In genomic region chr10:132098539-132099421, GRCh38 we compare ENCODE assay signal across 29 cellular contexts. TPM values are rescaled to one million over a fixed set of nuclear protein-coding genes. Genes with fewer than 3 reads are reported as not detected.
DNase-seq lines count a peak whose midpoint lies in the region; ATAC-seq and TF ChIP-seq lines count a peak whose summit lies in the region.
"Had no signal": no experiment of that assay in that cellular context is flagged by ENCODE, and none has a peak within 500 bp of the region (broad histone marks: within the 10 kb centered on the region; RNA-seq: fewer than 3 reads in every experiment).

No MANE protein-coding gene starts in this region.

- peaks cover 9% of the 10 kb centered on the region for H3K4me1 Mint-ChIP-seq in activated CD4-positive, alpha-beta T cell treated with anti-CD3 and anti-CD28 coated beads, Interleukin-2, amount 10 ng/mL, durations not matched to agents 7 days and 5 days
- H3K4me1 Mint-ChIP-seq: central memory CD8-positive, alpha-beta T cell had no signal

- CTCF ChIA-PET in activated CD4-positive, alpha-beta T cell treated with anti-CD3 and anti-CD28 coated beads, Interleukin-2, amount 10 ng/mL, durations not matched to agents 7 days and 5 days (lab: Charles Lee) = interaction anchor here (1.5 kb wide), 1 partner anchor 14 kb away, joined by 3 read pairs; no protein-coding TSS in a partner anchor

- no peak overlapping the region for H3K27ac ChIP-seq in spleen
- H3K27ac ChIP-seq: 22Rv1, neutrophil, prostate gland, sigmoid colon, tibial nerve had no signal

- H3K4me3 Mint-ChIP-seq in activated CD4-positive, alpha-beta T cell treated with anti-CD3 and anti-CD28 coated beads, Interleukin-2, amount 10 ng/mL, durations not matched to agents 7 days and 5 days = no peak overlapping the region
- H3K4me3 Mint-ChIP-seq: activated T-cell treated with anti-CD3 and anti-CD28 coated beads, Interleukin-2, amount 50 U/mL, for 24 hours; CD4-positive, alpha-beta T cell; central memory CD8-positive, alpha-beta T cell; dendritic cell treated with granulocyte-macrophage colony-stimulating factor and Interleukin-4, amounts not matched to agents 40 ng/mL and 50 ng/mL, for 4 days; naive thymus-derived CD4-positive, alpha-beta T cell had no signal

- no peak for TF ChIP-seq POLR2A in spleen (IDR thresholded peaks at IDR 0.05)

- H3K27me3 Mint-ChIP-seq in activated CD4-positive, alpha-beta T cell treated with anti-CD3 and anti-CD28 coated beads, Interleukin-2, amount 10 ng/mL, durations not matched to agents 7 days and 5 days = peaks cover 6% of the 10 kb centered on the region

- intact Hi-C loops in spleen (cut with DNase I; ENCODE audit: low total_unique reads) = no loop called here

- no peaks in the 10 kb centered on the region for H3K36me3 ChIP-seq in spleen
- H3K36me3 ChIP-seq: MG63, neutrophil, prostate gland, sigmoid colon, tibial nerve had no signal

- DNase-seq in activated CD4-positive, alpha-beta T cell treated with anti-CD3 and anti-CD28 coated beads, Interleukin-2, amount 10 ng/mL, durations not matched to agents 7 days and 5 days = no peak
- no peak for DNase-seq in activated CD4-positive, alpha-beta T cell treated with anti-CD3 and anti-CD28 coated beads, Interleukin-2, amount 50 U/mL, for 1 hour
- DNase-seq in EH (ENCODE audit: low read depth) = peak; percentile 13
- peak; percentile 61 for DNase-seq in islet precursor cell
- DNase-seq in spleen = peak; percentile 57
- DNase-seq in NCI-H774 (lab: John Stamatoyannopoulos, UW) = no peak
- DNase-seq: activated CD4-positive, CD25-positive, alpha-beta regulatory T cell treated with anti-CD3 and anti-CD28 coated beads, Interleukin-2, amount 50 U/mL, for 72 hours; activated effector memory CD4-positive, alpha-beta T cell treated with anti-CD3 and anti-CD28 coated beads, Interleukin-2, amount 50 U/mL, for 16 hours; activated T-cell treated with anti-CD3 and anti-CD28 coated beads, Interleukin-2, amount 50 U/mL, for 24 hours; CD4-positive, alpha-beta T cell; KG1; MG63; midbrain; naive thymus-derived CD4-positive, alpha-beta T cell; NCI-H1930; NCI-H524; NK-92 treated with Interleukin-12 subunit alpha and Interleukin-12 subunit beta, amount 100 ng/mL, for 24 hours; PC-3; sigmoid colon; stimulated activated CD4-positive, alpha-beta T cell treated with anti-CD3 and anti-CD28 coated beads, Interleukin-4, amount 100 ng/mL, for 1 hour had no signal

- peaks cover 0 to 5% (median 0%) of the 10 kb centered on the region in 8 donors for H3K9me3 ChIP-seq in spleen
- H3K9me3 ChIP-seq: MG63, neutrophil, prostate gland, sigmoid colon had no signal

- no peaks in the 10 kb centered on the region for H3K9me3 Mint-ChIP-seq in activated CD4-positive, alpha-beta T cell treated with anti-CD3 and anti-CD28 coated beads, Interleukin-2, amount 10 ng/mL, durations not matched to agents 7 days and 5 days
- H3K9me3 Mint-ChIP-seq: activated T-cell treated with anti-CD3 and anti-CD28 coated beads, Interleukin-2, amount 50 U/mL, for 24 hours; CD4-positive, alpha-beta T cell; central memory CD8-positive, alpha-beta T cell; dendritic cell treated with granulocyte-macrophage colony-stimulating factor and Interleukin-4, amounts not matched to agents 40 ng/mL and 50 ng/mL, for 4 days had no signal

- H3K27me3 ChIP-seq in spleen (replicated peaks in 1 of 7) = peaks cover 0 to 51% (median 0%) of the 10 kb centered on the region in 7 donors
- H3K27me3 ChIP-seq: MG63, sigmoid colon, tibial nerve had no signal

- no peak for TF ChIP-seq CTCF in spleen (IDR thresholded peaks at IDR 0.05 in 8 of 11, conservative IDR thresholded peaks at IDR 0.05 in 3 of 11)

- WGBS in spleen, 5 donors = 60 to 70% (median 67%) methylated on average over 20 to 24 of the region's 24 CpGs

- peak overlapping the region; percentile 9 for H3K27ac Mint-ChIP-seq in activated CD4-positive, alpha-beta T cell treated with anti-CD3 and anti-CD28 coated beads, Interleukin-2, amount 10 ng/mL, durations not matched to agents 7 days and 5 days
- H3K27ac Mint-ChIP-seq: activated T-cell treated with anti-CD3 and anti-CD28 coated beads, Interleukin-2, amount 50 U/mL, for 24 hours; CD4-positive, alpha-beta T cell; dendritic cell treated with granulocyte-macrophage colony-stimulating factor and Interleukin-4, amounts not matched to agents 40 ng/mL and 50 ng/mL, for 4 days; naive thymus-derived CD4-positive, alpha-beta T cell had no signal

- POLR2A ChIA-PET in activated CD4-positive, alpha-beta T cell treated with anti-CD3 and anti-CD28 coated beads, Interleukin-2, amount 10 ng/mL, durations not matched to agents 7 days and 5 days (lab: Charles Lee) = no interaction called here

- no peak overlapping the region for H3K4me3 ChIP-seq in spleen
- H3K4me3 ChIP-seq: MG63, prostate gland, sigmoid colon, tibial nerve had no signal

- H3K36me3 Mint-ChIP-seq in activated CD4-positive, alpha-beta T cell treated with anti-CD3 and anti-CD28 coated beads, Interleukin-2, amount 10 ng/mL, durations not matched to agents 7 days and 5 days (ENCODE audit: low read depth) = no peaks in the 10 kb centered on the region

- H3K4me1 ChIP-seq in spleen = no peaks in the 10 kb centered on the region
- H3K4me1 ChIP-seq: prostate gland, sigmoid colon, tibial nerve had no signal

- ATAC-seq in HG02981 (IDR thresholded peaks at IDR 0.05; ENCODE audit: unreplicated experiment) = no peak
- ATAC-seq in GM21526 (IDR thresholded peaks at IDR 0.05; ENCODE audit: low FRiP score, unreplicated experiment) = no peak
- ATAC-seq: esophagus mucosa; naive thymus-derived CD4-positive, alpha-beta T cell; PC-3 had no signal

RNA-seq across cellular contexts. Expression of gene JAKMIP3, which starts 33.0 kb away (rescaled TPM):
- total RNA-seq in activated CD4-positive, alpha-beta T cell treated with anti-CD3 and anti-CD28 coated beads, Interleukin-2, amount 10 ng/mL, durations not matched to agents 7 days and 5 days = under 1 TPM; 0.07 to 0.12 TPM
- under 1 TPM; 0.13 to 0.92 (median 0.44) TPM for total RNA-seq in spleen
- under 1 TPM; 0.06 to 0.13 (median 0.13) TPM for polyA plus RNA-seq in spleen

Comparison
In these comparisons a context has a peak if more than half of its experiments do, and no peak if none do; other contexts are left out.
1. DNase-seq: peak in EH (single experiment), islet precursor cell (single experiment) and spleen (single experiment); none in activated CD4-positive, alpha-beta T cell treated with anti-CD3 and anti-CD28 coated beads, Interleukin-2, amount 10 ng/mL, durations not matched to agents 7 days and 5 days (single experiment), activated CD4-positive, alpha-beta T cell treated with anti-CD3 and anti-CD28 coated beads, Interleukin-2, amount 50 U/mL, for 1 hour (single experiment) and NCI-H774 (single experiment).